ENCODE assay signal across 8 cellular contexts in genomic region chr1:179251675-179252074, GRCh38. TPM values are rescaled to one million over a fixed set of nuclear protein-coding genes. Genes with fewer than 3 reads are reported as not detected.
DNase-seq lines count a peak whose midpoint lies in the region; FAIRE-seq and TF ChIP-seq lines count a peak whose summit lies in the region.

No MANE protein-coding gene starts in this region.

- WGBS in suprapubic skin: 58% methylated on average over 1 of the region's 1 CpG

- peak; percentile 89 for TF ChIP-seq CTCF in D721Med (IDR thresholded peaks at IDR 0.05; ENCODE audit: insufficient read depth, missing control alignments)
- TF ChIP-seq CTCF in LNCaP clone FGC (IDR thresholded peaks at IDR 0.05; ENCODE audit: control insufficient read depth, extremely low read depth, insufficient read depth): peak; percentile 84
- no peak for TF ChIP-seq CTCF in suprapubic skin (IDR thresholded peaks at IDR 0.05)

- no peak overlapping the region for H3K4me3 ChIP-seq in LNCaP clone FGC (ENCODE audit: low read depth, low read length)
- no peak overlapping the region for H3K4me3 ChIP-seq in suprapubic skin

- TF ChIP-seq POLR2A in suprapubic skin (IDR thresholded peaks at IDR 0.05): no peak

- no peaks in the 10 kb centered on the region for H3K36me3 ChIP-seq in suprapubic skin

- H3K27ac ChIP-seq in suprapubic skin: no peak overlapping the region

- in situ Hi-C loops in T47D (cut with HindIII; ENCODE audit: low pct_unique_long_range_greater_than_20kb, low sequenced_read_pairs): no loop called here

- no peaks in the 10 kb centered on the region for H3K27me3 ChIP-seq in suprapubic skin

- H3K9me3 ChIP-seq in suprapubic skin: no peaks in the 10 kb centered on the region

- no peaks in the 10 kb centered on the region for H3K4me1 ChIP-seq in suprapubic skin

- DNase-seq in D721Med (ENCODE audit: insufficient read length, low spot score): no peak
- peak; percentile 53 for DNase-seq in LNCaP clone FGC (ENCODE audit: low read depth)
- DNase-seq in T47D (ENCODE audit: low read depth in 1 of 2, low spot score in 1 of 2): peak; percentile 68 to 84
- peak; percentile 52 to 54 for DNase-seq in lung microvascular endothelial cell (ENCODE audit: low read depth in 2 of 2)
- no peak for DNase-seq in suprapubic skin (ENCODE audit: low spot score in 2 of 2)
- DNase-seq in ureter (ENCODE audit: low spot score): no peak
- DNase-seq in activated naive CD4-positive, alpha-beta T cell treated with Interleukin-2 at 50 U/mL for 16 hours: no peak
- no peak for DNase-seq in islet precursor cell

- no peak for TF ChIP-seq EP300 in suprapubic skin (IDR thresholded peaks at IDR 0.05)

- no peak for FAIRE-seq in D721Med (lab: Jason Lieb, UNC)

RNA-seq across cellular contexts. Expression of gene ABL2, which starts 22.2 kb away (rescaled TPM):
- total RNA-seq in lung microvascular endothelial cell (50.6 and 56.0 TPM in 2 replicates), suprapubic skin (10 to 100 TPM in 3 of 4 donors, 1 to 10 TPM in 1; 6.8 to 22.2 (median 12.2) TPM), ureter (35.0 TPM)

RNA-seq across cellular contexts. Expression of gene SOAT1, which starts 41.9 kb away (rescaled TPM):
- total RNA-seq in lung microvascular endothelial cell (10.7 and 14.5 TPM in 2 replicates), suprapubic skin (10 to 100 TPM; 13.7 to 39.9 (median 23.1) TPM), ureter (33.3 TPM)

Comparison
In these comparisons a context has a peak if more than half of its experiments do, and no peak if none do; other contexts are left out.
1. DNase-seq: peak in LNCaP clone FGC (single experiment), T47D (2 of 2) and lung microvascular endothelial cell (2 of 2); none in D721Med (single experiment), suprapubic skin (0 of 2), ureter (single experiment), activated naive CD4-positive, alpha-beta T cell treated with Interleukin-2 at 50 U/mL for 16 hours (single experiment) and islet precursor cell (single experiment).
2. CTCF ChIP-seq: peak in D721Med (single experiment) and LNCaP clone FGC (single experiment); none in suprapubic skin (0 of 2).